Comparison of ENCODE assay signal across 11 cellular contexts in the genomic region with DNA sequence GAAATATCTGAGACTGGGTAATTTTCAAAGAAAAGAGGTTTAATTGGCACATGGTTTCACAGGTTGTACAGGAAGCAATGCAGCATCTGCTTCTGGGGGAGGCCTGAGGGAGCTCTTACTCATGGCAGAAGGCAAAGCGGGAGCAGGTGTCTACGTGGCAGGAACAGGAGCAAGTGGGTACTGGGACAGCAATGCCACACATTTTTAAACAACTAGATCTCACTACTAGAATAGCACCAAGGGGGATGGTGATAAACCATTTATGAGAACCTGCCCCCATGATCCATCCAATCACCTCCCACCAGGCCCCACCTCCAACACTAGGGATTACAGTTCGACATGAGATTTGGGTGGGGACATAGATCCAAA. TPM values are rescaled to one million over a fixed set of nuclear protein-coding genes. Genes with fewer than 3 reads are reported as not detected.
DNase-seq lines count a peak whose midpoint lies in the region; ATAC-seq and TF ChIP-seq lines count a peak whose summit lies in the region.
"Had no signal": no experiment of that assay in that cellular context is flagged by ENCODE, and none has a peak within 500 bp of the region (broad histone marks: within the 10 kb centered on the region; RNA-seq: fewer than 3 reads in every experiment).

No MANE protein-coding gene starts in this region.

- no peaks in the 10 kb centered on the region for H3K27me3 ChIP-seq in BLaER1 treated with 17β-estradiol and CSF1 and Interleukin-3, amounts not matched to agents 10 nM and 100 nM
- H3K27me3 ChIP-seq in Loucy (ENCODE audit: insufficient read depth, low read length, poor library complexity, severe bottlenecking), result no peaks in the 10 kb centered on the region
- no peaks in the 10 kb centered on the region for H3K27me3 ChIP-seq in CD4-positive, alpha-beta memory T cell (ENCODE audit: insufficient read depth, low read length)

- POLR2A ChIA-PET in CD4-positive, alpha-beta memory T cell (lab: Charles Lee; ENCODE audit: partially characterized antibody), result no interaction called here

- H3K36me3 ChIP-seq in BLaER1 treated with 17β-estradiol and CSF1 and Interleukin-3, amounts not matched to agents 10 nM and 100 nM, result no peaks in the 10 kb centered on the region
- H3K36me3 ChIP-seq in Loucy (ENCODE audit: insufficient read depth, low read length), result no peaks in the 10 kb centered on the region
- H3K36me3 ChIP-seq in CD4-positive, alpha-beta memory T cell (ENCODE audit: insufficient read depth, low read length), result no peaks in the 10 kb centered on the region

- CTCF ChIA-PET in CD4-positive, alpha-beta memory T cell (lab: Charles Lee; ENCODE audit: partially characterized antibody), result interaction anchor here (1.2 kb wide), 1 partner anchor 294 kb away, joined by 3 read pairs; no protein-coding TSS in a partner anchor

- H3K4me3 Mint-ChIP-seq in effector memory CD8-positive, alpha-beta T cell, result no peak overlapping the region
- H3K4me3 Mint-ChIP-seq in CD4-positive, alpha-beta memory T cell, result no peak overlapping the region

- H3K4me2 ChIP-seq in BLaER1 treated with 17β-estradiol and CSF1 and Interleukin-3, amounts not matched to agents 10 nM and 100 nM, result peak overlapping the region; percentile 51 to 83 (median 72)
- H3K4me2 ChIP-seq in Loucy (ENCODE audit: low read depth, low read length, poor library complexity, severe bottlenecking), result no peak overlapping the region

- DNase-seq in effector memory CD8-positive, alpha-beta T cell, result no peak
- no peak for DNase-seq in pons (ENCODE audit: low spot score)
- no peak for DNase-seq in central memory CD4-positive, alpha-beta T cell
- no peak for DNase-seq in CD4-positive, alpha-beta memory T cell
- DNase-seq in MV-4-11 (lab: John Stamatoyannopoulos, UW), result no peak
- DNase-seq: Calu3, H7, NCI-H2081 treated with DMSO at 0.1 percent for 48 hours had no signal

- H3K9me3 Mint-ChIP-seq in effector memory CD8-positive, alpha-beta T cell, result no peaks in the 10 kb centered on the region
- H3K9me3 Mint-ChIP-seq in CD4-positive, alpha-beta memory T cell, result no peaks in the 10 kb centered on the region

- peak; percentile 29 for ATAC-seq in GM21423 (IDR thresholded peaks at IDR 0.05; ENCODE audit: unreplicated experiment)
- peak; percentile 8 for ATAC-seq in effector memory CD8-positive, alpha-beta T cell (replicated peaks)

- H4K20me1 ChIP-seq in BLaER1 treated with 17β-estradiol and CSF1 and Interleukin-3, amounts not matched to agents 10 nM and 100 nM, result no peaks in the 10 kb centered on the region
- H4K20me1 ChIP-seq in Loucy (ENCODE audit: insufficient read depth, low read length, poor library complexity, severe bottlenecking), result no peaks in the 10 kb centered on the region

- no peaks in the 10 kb centered on the region for H3K79me2 ChIP-seq in Loucy (ENCODE audit: insufficient read depth, low read length)

- no peaks in the 10 kb centered on the region for H3F3A ChIP-seq in Loucy (ENCODE audit: low read depth)

- TF ChIP-seq CTCF in Loucy (conservative IDR thresholded peaks at IDR 0.05; ENCODE audit: low read length), result no peak

- no peaks in the 10 kb centered on the region for H3K9me2 ChIP-seq in Loucy (replicated peaks; ENCODE audit: low read depth, low read length)

- H3K27me3 Mint-ChIP-seq in effector memory CD8-positive, alpha-beta T cell, result peaks cover 0 to 6% of the 10 kb centered on the region in 2 donors
- no peaks in the 10 kb centered on the region for H3K27me3 Mint-ChIP-seq in CD4-positive, alpha-beta memory T cell

- H3K4me1 Mint-ChIP-seq in effector memory CD8-positive, alpha-beta T cell (ENCODE audit: low read depth in 2 of 2), result peaks cover 9% of the 10 kb centered on the region in 2 donors
- peaks cover 0 to 8% (median 2%) of the 10 kb centered on the region in 4 donors for H3K4me1 Mint-ChIP-seq in CD4-positive, alpha-beta memory T cell

- peak overlapping the region in 8 of 11 experiments; percentile 1 to 35 (median 14); a peak in 6 of 22 replicates for H3K9ac ChIP-seq in BLaER1 treated with 17β-estradiol and CSF1 and Interleukin-3, amounts not matched to agents 10 nM and 100 nM
- no peak overlapping the region for H3K9ac ChIP-seq in Loucy (ENCODE audit: low read depth, low read length, poor library complexity, severe bottlenecking)

- peak overlapping the region; percentile 23 to 63 for H3K27ac Mint-ChIP-seq in effector memory CD8-positive, alpha-beta T cell
- no peak overlapping the region for H3K27ac Mint-ChIP-seq in CD4-positive, alpha-beta memory T cell

- H3K36me3 Mint-ChIP-seq in effector memory CD8-positive, alpha-beta T cell (ENCODE audit: insufficient read depth), result no peaks in the 10 kb centered on the region
- H3K36me3 Mint-ChIP-seq in CD4-positive, alpha-beta memory T cell, result no peaks in the 10 kb centered on the region

- H3K27ac ChIP-seq in BLaER1 treated with 17β-estradiol and CSF1 and Interleukin-3, amounts not matched to agents 10 nM and 100 nM, result peak overlapping the region; percentile 22 to 78 (median 68); a peak in 21 of 22 replicates
- H3K27ac ChIP-seq in CD4-positive, alpha-beta memory T cell (ENCODE audit: low read depth, low read length), result no peak overlapping the region

- peak overlapping the region; percentile 72; the same call in 1 of the 2 replicates for H2AFZ ChIP-seq in Loucy (ENCODE audit: low read length)

- intact Hi-C loops in CD4-positive, alpha-beta memory T cell (cut with micrococcal nuclease), result no loop called here

- peaks cover 0 to 9% (median 0%) of the 10 kb centered on the region in 11 experiments; a peak in 3 of 22 replicates for H3K9me3 ChIP-seq in BLaER1 treated with 17β-estradiol and CSF1 and Interleukin-3, amounts not matched to agents 10 nM and 100 nM (replicated peaks in 1 of 11)
- H3K9me3 ChIP-seq in Loucy (ENCODE audit: insufficient read depth, low read depth, low read length), result no peaks in the 10 kb centered on the region
- H3K9me3 ChIP-seq in CD4-positive, alpha-beta memory T cell (ENCODE audit: control insufficient read depth in 1 of 2, low read length in 2 of 2), result no peaks in the 10 kb centered on the region

- H3K4me1 ChIP-seq in BLaER1 treated with 17β-estradiol and CSF1 and Interleukin-3, amounts not matched to agents 10 nM and 100 nM, result peaks cover 53 to 65% (median 56%) of the 10 kb centered on the region in 10 experiments
- H3K4me1 ChIP-seq in Loucy (ENCODE audit: insufficient read depth, low read length, poor library complexity, severe bottlenecking), result no peaks in the 10 kb centered on the region
- no peaks in the 10 kb centered on the region for H3K4me1 ChIP-seq in CD4-positive, alpha-beta memory T cell (ENCODE audit: insufficient read depth, low read length)

- H3K4me3 ChIP-seq in BLaER1 treated with 17β-estradiol and CSF1 and Interleukin-3, amounts not matched to agents 10 nM and 100 nM, result no peak overlapping the region
- H3K4me3 ChIP-seq in Loucy (ENCODE audit: low read length, poor library complexity, severe bottlenecking), result no peak overlapping the region
- H3K4me3 ChIP-seq in CD4-positive, alpha-beta memory T cell (ENCODE audit: low read length in 2 of 2), result no peak overlapping the region

RNA-seq across cellular contexts. Expression of a gene that starts 47.6 kb away (rescaled TPM):
- 1 to 10 TPM; 1.5 to 1.7 TPM for total RNA-seq in CD4-positive, alpha-beta memory T cell
- polyA plus RNA-seq in CD4-positive, alpha-beta memory T cell, result 1 to 10 TPM; 1.7 to 2.9 TPM

RNA-seq across cellular contexts. Expression of a gene that starts 50.7 kb away (rescaled TPM):
- 100 to 1,000 TPM; 103 to 112 TPM for total RNA-seq in CD4-positive, alpha-beta memory T cell
- polyA plus RNA-seq in CD4-positive, alpha-beta memory T cell, result 10 to 100 TPM; 53.4 to 61.7 TPM

Comparison
In these comparisons a context has a peak if more than half of its experiments do, and no peak if none do; other contexts are left out.
1. H3K27ac Mint-ChIP-seq: peak in effector memory CD8-positive, alpha-beta T cell (2 of 2); none in CD4-positive, alpha-beta memory T cell (0 of 7).